In genomic region chr3:194381460-194381875, GRCh38 we compare ENCODE assay signal across 16 cellular contexts. TPM values are rescaled to one million over a fixed set of nuclear protein-coding genes. Genes with fewer than 3 reads are reported as not detected.
DNase-seq lines count a peak whose midpoint lies in the region; ATAC-seq, FAIRE-seq and TF ChIP-seq lines count a peak whose summit lies in the region.
"Had no signal": no experiment of that assay in that cellular context is flagged by ENCODE, and none has a peak within 500 bp of the region (broad histone marks: within the 10 kb centered on the region; RNA-seq: fewer than 3 reads in every experiment).

No MANE protein-coding gene starts in this region.

- H3K79me2 ChIP-seq in keratinocyte (ENCODE audit: control insufficient read depth, insufficient read depth, low read length) = no peaks in the 10 kb centered on the region

- ATAC-seq in SK-N-SH treated with all-trans-retinoic acid at 6 μM for 48 hours = peak; percentile 100
- ATAC-seq in HG03432 (IDR thresholded peaks at IDR 0.05; ENCODE audit: unreplicated experiment) = no peak

- TF ChIP-seq CTCF in right atrium auricular region (IDR thresholded peaks at IDR 0.05) (no peak), keratinocyte (optimal IDR thresholded peaks at IDR 0.05 in 1 of 3, IDR thresholded peaks at IDR 0.05 in 1 of 3, conservative IDR thresholded peaks at IDR 0.05 in 1 of 3; ENCODE audit: extremely low read depth in 1 of 3, insufficient read depth in 2 of 3, low read length in 3 of 3) (no peak)

- H3K9me1 ChIP-seq in keratinocyte (ENCODE audit: control insufficient read depth, extremely low read depth, insufficient read depth, low read length) = no peaks in the 10 kb centered on the region

- DNase-seq in cardiac septum (ENCODE audit: low spot score) (peak; percentile 33), right atrium auricular region (ENCODE audit: low spot score) (no peak), keratinocyte (ENCODE audit: low read depth, low spot score) (no peak), urothelium cell line (ENCODE audit: low spot score) (peak; percentile 35), CD1c-positive myeloid dendritic cell (ENCODE audit: extremely low spot score) (no peak)
- no peak for DNase-seq in stimulated activated CD4-positive, alpha-beta T cell treated with anti-CD3 and anti-CD28 coated beads, Interleukin-4, amount 100 ng/mL, for 4 hours
- DNase-seq: EL, Kasumi-1, kidney glomerular epithelial cell, NCI-H2081, OCI-M1 had no signal

- H3K27ac ChIP-seq in right atrium auricular region (no peak overlapping the region), keratinocyte (ENCODE audit: control insufficient read depth, insufficient read depth, low read length) (no peak overlapping the region)

- no peak overlapping the region for H3K9ac ChIP-seq in keratinocyte (ENCODE audit: control insufficient read depth, extremely low read depth, insufficient read depth, low read length)

- dilution Hi-C loops in keratinocyte (cut with MboI; ENCODE audit: extremely low pct_ligation_motif_present, low sequenced_read_pairs) = no loop called here

- H3K4me3 ChIP-seq in right atrium auricular region (no peak overlapping the region), keratinocyte (ENCODE audit: control insufficient read depth in 2 of 3, extremely low read depth in 1 of 3, insufficient read depth in 2 of 3, low read depth in 1 of 3, low read length in 3 of 3) (no peak overlapping the region)

- no peak overlapping the region for H3K4me2 ChIP-seq in keratinocyte (ENCODE audit: control insufficient read depth, extremely low read depth, insufficient read depth, low read depth, low read length)

- H3K36me3 ChIP-seq in right atrium auricular region = no peaks in the 10 kb centered on the region
- H3K36me3 ChIP-seq in keratinocyte (ENCODE audit: control insufficient read depth in 2 of 2, extremely low read depth in 1 of 2, insufficient read depth in 2 of 2, low read length in 2 of 2) = no peaks in the 10 kb centered on the region

- H3K27me3 ChIP-seq in right atrium auricular region = no peaks in the 10 kb centered on the region
- H3K27me3 ChIP-seq in keratinocyte (ENCODE audit: control insufficient read depth, extremely low read depth, insufficient read depth, low read length) = peaks cover 21% of the 10 kb centered on the region

- FAIRE-seq in keratinocyte (lab: Jason Lieb, UNC) (no peak), urothelium cell line (lab: Jason Lieb, UNC) (no peak)
- FAIRE-seq: frontal cortex had no signal

- H2AFZ ChIP-seq in keratinocyte (ENCODE audit: control insufficient read depth, low read length) = peak overlapping the region; percentile 33

- H3K4me1 ChIP-seq in right atrium auricular region (no peaks in the 10 kb centered on the region), keratinocyte (ENCODE audit: control insufficient read depth, extremely low read depth, insufficient read depth, low read length) (no peaks in the 10 kb centered on the region)

- H4K20me1 ChIP-seq in keratinocyte (ENCODE audit: control insufficient read depth, extremely low read depth, insufficient read depth, low read length) = no peaks in the 10 kb centered on the region

- H3K9me3 ChIP-seq in right atrium auricular region (no peaks in the 10 kb centered on the region), keratinocyte (ENCODE audit: control insufficient read depth, low read depth, low read length) (no peaks in the 10 kb centered on the region)

- intact Hi-C loops in cardiac septum (cut with DNase I) = no loop called here

TF ChIP-seq in SK-N-SH treated with all-trans-retinoic acid at 6 μM for 48 hours, 23 proteins besides CTCF, POLR2A, EP300 and RAD21:
- TF ChIP-seq TOX (CRISPR knock-in tag; IDR thresholded peaks at IDR 0.05; ENCODE audit: borderline replicate concordance) (no peak), ESRRG (CRISPR knock-in tag; IDR thresholded peaks at IDR 0.05) (no peak), SNAI2 (CRISPR knock-in tag; IDR thresholded peaks at IDR 0.05) (no peak), BACH2 (CRISPR knock-in tag; IDR thresholded peaks at IDR 0.05; ENCODE audit: borderline replicate concordance) (no peak), TSHZ2 (CRISPR knock-in tag; IDR thresholded peaks at IDR 0.05) (no peak)

RNA-seq across cellular contexts. Expression of gene LRRC15, which starts 11.9 kb away (rescaled TPM):
- total RNA-seq in cardiac septum = 0.38 TPM
- total RNA-seq in right atrium auricular region = under 1 TPM; 0.07 to 0.08 TPM
- not detected in 3 replicates for polyA plus RNA-seq in keratinocyte
- not detected for polyA plus RNA-seq in keratinocyte (2011; ENCODE audit: low read depth)
- not detected in 2 replicates for polyA plus RNA-seq in keratinocyte (2011; cell fraction: cytosol; rRNA removed)
- polyA plus RNA-seq in keratinocyte (2011; cell fraction: nucleus; rRNA removed) = not detected in 2 replicates
- not detected in 2 replicates for polyA plus RNA-seq in keratinocyte (2012; ENCODE audit: low replicate concordance)
- not detected in 3 replicates for polyA minus RNA-seq in keratinocyte
- not detected for polyA minus RNA-seq in keratinocyte (2011; cell fraction: cytosol; rRNA and poly(A)+ RNA removed)
- not detected in 2 replicates for polyA minus RNA-seq in keratinocyte (2011; cell fraction: nucleus; rRNA and poly(A)+ RNA removed)
- total RNA-seq: frontal cortex had no signal
- polyA plus RNA-seq: neural cell had no signal

RNA-seq across cellular contexts. Expression of gene GP5, which starts 17.6 kb away (rescaled TPM):
- total RNA-seq in cardiac septum (0.22 TPM), right atrium auricular region (under 1 TPM in 1 of 2 donors, not detected in 1; 0.08 TPM)
- polyA plus RNA-seq in keratinocyte = 0.02 to 0.05 TPM (median 0.04 TPM) in 3 replicates
- not detected for polyA plus RNA-seq in keratinocyte (2011; ENCODE audit: low read depth)
- not detected in 2 replicates for polyA plus RNA-seq in keratinocyte (2011; cell fraction: cytosol; rRNA removed)
- polyA plus RNA-seq in keratinocyte (2011; cell fraction: nucleus; rRNA removed) = 0.22 and 0.25 TPM in 2 replicates
- not detected in 2 replicates for polyA plus RNA-seq in keratinocyte (2012; ENCODE audit: low replicate concordance)
- 0.10 to 0.29 TPM (median 0.13 TPM) in 3 replicates for polyA minus RNA-seq in keratinocyte
- not detected for polyA minus RNA-seq in keratinocyte (2011; cell fraction: cytosol; rRNA and poly(A)+ RNA removed)
- 0.53 and 0.85 TPM in 2 replicates for polyA minus RNA-seq in keratinocyte (2011; cell fraction: nucleus; rRNA and poly(A)+ RNA removed)
- total RNA-seq: frontal cortex had no signal

RNA-seq across cellular contexts. Expression of gene CPN2, which starts 30.3 kb away (rescaled TPM):
- 0.35 TPM for total RNA-seq in cardiac septum
- total RNA-seq in right atrium auricular region = not detected
- polyA plus RNA-seq in keratinocyte = not detected in 3 replicates
- polyA plus RNA-seq in keratinocyte (2011; ENCODE audit: low read depth) = not detected
- not detected in 2 replicates for polyA plus RNA-seq in keratinocyte (2011; cell fraction: cytosol; rRNA removed)
- polyA plus RNA-seq in keratinocyte (2011; cell fraction: nucleus; rRNA removed) = not detected in 2 replicates
- not detected in 2 replicates for polyA plus RNA-seq in keratinocyte (2012; ENCODE audit: low replicate concordance)
- polyA minus RNA-seq in keratinocyte = not detected in 3 replicates
- not detected for polyA minus RNA-seq in keratinocyte (2011; cell fraction: cytosol; rRNA and poly(A)+ RNA removed)
- polyA minus RNA-seq in keratinocyte (2011; cell fraction: nucleus; rRNA and poly(A)+ RNA removed) = not detected in 2 replicates
- total RNA-seq: frontal cortex, urinary bladder had no signal
- polyA plus RNA-seq: neural cell had no signal

Comparison
In these comparisons a context has a peak if more than half of its experiments do, and no peak if none do; other contexts are left out.
1. DNase-seq: peak in cardiac septum (single experiment) and urothelium cell line (single experiment); none in right atrium auricular region (single experiment), keratinocyte (single experiment), CD1c-positive myeloid dendritic cell (single experiment) and stimulated activated CD4-positive, alpha-beta T cell treated with anti-CD3 and anti-CD28 coated beads, Interleukin-4, amount 100 ng/mL, for 4 hours (0 of 2).